Comparison of ENCODE assay signal across 1 cellular context in genomic region chr12:89273525-89273924, GRCh38.
TF ChIP-seq lines count a peak whose summit lies in the region.

No MANE protein-coding gene starts in this region.

TF ChIP-seq in IMR-90, 13 proteins besides CTCF, POLR2A, EP300 and RAD21:
- TF ChIP-seq NFE2L2 (IDR thresholded peaks at IDR 0.05; ENCODE audit: low read depth, low read length) (no peak), RFX5 (IDR thresholded peaks at IDR 0.05; ENCODE audit: low read depth, low read length) (no peak), MAZ (IDR thresholded peaks at IDR 0.05; ENCODE audit: borderline replicate concordance, low read depth, low read length) (no peak), BHLHE40 (IDR thresholded peaks at IDR 0.05; ENCODE audit: low read depth, low read length) (no peak), MAFK (IDR thresholded peaks at IDR 0.05; ENCODE audit: low read depth, low read length) (no peak), RCOR1 (IDR thresholded peaks at IDR 0.05; ENCODE audit: insufficient replicate concordance, low read length) (no peak), CEBPB (IDR thresholded peaks at IDR 0.05; ENCODE audit: low read depth, low read length) (no peak)
